In genomic region chr11:114440121-114440860, GRCh38 we compare ENCODE assay signal across 8 cellular contexts. TPM values are rescaled to one million over a fixed set of nuclear protein-coding genes. Genes with fewer than 3 reads are reported as not detected.
DNase-seq lines count a peak whose midpoint lies in the region; ATAC-seq and TF ChIP-seq lines count a peak whose summit lies in the region.

No MANE protein-coding gene starts in this region.

- intact Hi-C loops in mammary epithelial cell (cut with micrococcal nuclease) (loop anchor here (1.0 to 5.0 kb wide), 2 partner anchors 143 to 160 kb away; partner anchors contain the start of gene NNMT), lower lobe of right lung (cut with DNase I) (no loop called here)

- H3K4me1 Mint-ChIP-seq in type B pancreatic cell (ENCODE audit: unreplicated experiment): peaks cover 49% of the 10 kb centered on the region

- H3K27me3 ChIP-seq in mammary epithelial cell (ENCODE audit: insufficient read depth, low read length): no peaks in the 10 kb centered on the region
- no peaks in the 10 kb centered on the region for H3K27me3 ChIP-seq in lower lobe of right lung (ENCODE audit: low read depth)

- dilution Hi-C loops in mammary epithelial cell (cut with HindIII; ENCODE audit: low sequenced_read_pairs): no loop called here

- TF ChIP-seq CTCF in C4-2B (conservative IDR thresholded peaks at IDR 0.05) (no peak), mammary epithelial cell (conservative IDR thresholded peaks at IDR 0.05 in 1 of 2, IDR thresholded peaks at IDR 0.05 in 1 of 2; ENCODE audit: extremely low read depth in 1 of 2, insufficient read depth in 1 of 2, low read depth in 1 of 2, low read length in 2 of 2) (no peak), lower lobe of right lung (IDR thresholded peaks at IDR 0.05) (no peak), type B pancreatic cell (conservative IDR thresholded peaks at IDR 0.05) (no peak)

- H3K4me2 ChIP-seq in mammary epithelial cell (ENCODE audit: insufficient read depth, low read depth, low read length): peak overlapping the region; percentile 77

- H3K9me3 Mint-ChIP-seq in type B pancreatic cell: no peaks in the 10 kb centered on the region

- peaks cover 61% of the 10 kb centered on the region for H3K79me2 ChIP-seq in mammary epithelial cell (ENCODE audit: insufficient read depth, low read length)

- no peaks in the 10 kb centered on the region for H4K20me1 ChIP-seq in mammary epithelial cell (ENCODE audit: insufficient read depth, low read length)

- peak overlapping the region; percentile 98 for H3K27ac Mint-ChIP-seq in type B pancreatic cell

- peaks cover 22% of the 10 kb centered on the region for H3K36me3 Mint-ChIP-seq in type B pancreatic cell

- H3K4me1 ChIP-seq in mammary epithelial cell (ENCODE audit: insufficient read depth, low read length) (peaks cover 18% of the 10 kb centered on the region), lower lobe of right lung (peaks cover 17% of the 10 kb centered on the region)

- H3K36me3 ChIP-seq in KOPT-K1 (ENCODE audit: insufficient read depth, low read length) (no peaks in the 10 kb centered on the region), mammary epithelial cell (ENCODE audit: insufficient read depth, low read length) (peaks cover 18% of the 10 kb centered on the region), lower lobe of right lung (peaks cover 12% of the 10 kb centered on the region)

- peak overlapping the region; percentile 90 for H3K4me3 Mint-ChIP-seq in type B pancreatic cell

- H3K4me3 ChIP-seq in mammary epithelial cell (replicated peaks in 1 of 3; ENCODE audit: insufficient read depth in 1 of 3, low read depth in 2 of 3, low read length in 3 of 3) (peak overlapping the region; percentile 95 to 100 (median 100)), lower lobe of right lung (peak overlapping the region; percentile 92)

- in situ Hi-C loops in mammary epithelial cell (cut with MboI; ENCODE audit: low sequenced_read_pairs in 2 of 2): no loop called here

- WGBS in mammary epithelial cell (ENCODE audit: low coverage, missing lambda C conversion rate): 1% methylated on average over 9 of the region's 10 CpGs

- H3K27ac ChIP-seq in C4-2B (peak overlapping the region; percentile 94), KOPT-K1 (ENCODE audit: low read depth, low read length, poor library complexity, severe bottlenecking) (peak overlapping the region; percentile 63), mammary epithelial cell (ENCODE audit: insufficient read depth, low read depth, low read length) (peak overlapping the region; percentile 68), lower lobe of right lung (peak overlapping the region; percentile 85)

- BruUV-seq in mammary epithelial cell (replicated peaks; lab: Mats Ljungman, UMichigan): no TSS peak

- H2AFZ ChIP-seq in mammary epithelial cell (ENCODE audit: low read depth, low read length): peak overlapping the region; percentile 99

- CTCF ChIA-PET in mammary epithelial cell (lab: Charles Lee; ENCODE audit: low non-redundant PET): interaction anchor here (0.6 kb wide), 2 partner anchors 45 to 47 kb away, joined by 4 read pairs; no protein-coding TSS in a partner anchor

- peak overlapping the region; percentile 80 for H3K9ac ChIP-seq in mammary epithelial cell (ENCODE audit: insufficient read depth, low read length)

- DNase-seq in mammary epithelial cell (no peak), lower lobe of right lung (no peak), type B pancreatic cell (ENCODE audit: extremely low spot score, unreplicated experiment) (no peak), DMS79 treated with DMSO at 0.1 percent for 48 hours (lab: John Stamatoyannopoulos, UW) (no peak), NCI-H1092 (lab: John Stamatoyannopoulos, UW) (no peak), GDM1 (lab: John Stamatoyannopoulos, UW) (no peak)

- H3K9me3 ChIP-seq in KOPT-K1 (ENCODE audit: insufficient read depth, low read length, poor library complexity, severe bottlenecking) (no peaks in the 10 kb centered on the region), mammary epithelial cell (replicated peaks; ENCODE audit: insufficient read depth, low read length) (no peaks in the 10 kb centered on the region), lower lobe of right lung (no peaks in the 10 kb centered on the region)

- peak in 1 of 2 donors; percentile 21 for ATAC-seq in lower lobe of right lung

- H3K27me3 Mint-ChIP-seq in type B pancreatic cell: no peaks in the 10 kb centered on the region

RNA-seq across cellular contexts. Expression of gene REXO2, which starts 1.0 kb away (rescaled TPM):
- total RNA-seq in mammary epithelial cell: 100 to 1,000 TPM; 119 to 180 TPM
- polyA plus RNA-seq in mammary epithelial cell: 234 TPM
- 82.8 TPM for polyA minus RNA-seq in mammary epithelial cell
- total RNA-seq in lower lobe of right lung: 67.5 TPM
- total RNA-seq in type B pancreatic cell (ENCODE audit: low replicate concordance): 84.9 and 166 TPM in 2 replicates

RNA-seq across cellular contexts. Expression of gene RBM7, which starts 39.8 kb away (rescaled TPM):
- total RNA-seq in mammary epithelial cell (10 to 100 TPM; 37.5 to 42.8 TPM), lower lobe of right lung (25.8 TPM), type B pancreatic cell (ENCODE audit: low replicate concordance) (32.6 and 53.8 TPM in 2 replicates)
- 20.3 TPM for polyA plus RNA-seq in mammary epithelial cell
- 4.3 TPM for polyA minus RNA-seq in mammary epithelial cell

RNA-seq across cellular contexts. Expression of gene C11orf71, which starts 40.0 kb away (rescaled TPM):
- total RNA-seq in mammary epithelial cell: 1 to 10 TPM; 1.2 to 2.0 TPM
- 1.5 TPM for polyA plus RNA-seq in mammary epithelial cell
- 4.6 TPM for polyA minus RNA-seq in mammary epithelial cell
- 8.7 TPM for total RNA-seq in lower lobe of right lung
- 11.8 and 15.5 TPM in 2 replicates for total RNA-seq in type B pancreatic cell (ENCODE audit: low replicate concordance)
